9 cellular contexts compared by ENCODE assay signal in genomic region chr11:2781413-2782274, GRCh38.
A peak's percentile ranks its signal among the peaks of the same experiment; 100 is the strongest.
DNase-seq lines count a peak whose midpoint lies in the region; ATAC-seq and TF ChIP-seq lines count a peak whose summit lies in the region.
"Had no signal": no experiment of that assay in that cellular context is flagged by ENCODE, and none has a peak within 500 bp of the region (broad histone marks: within the 10 kb centered on the region; RNA-seq: fewer than 3 reads in every experiment).

No MANE protein-coding gene starts in this region.

- peaks cover 0 to 52% (median 30%) of the 10 kb centered on the region in 3 donors for H3K4me1 ChIP-seq in gastroesophageal sphincter

- no peaks in the 10 kb centered on the region for H3K36me3 Mint-ChIP-seq in activated naive CD4-positive, alpha-beta T cell treated with anti-CD3 and anti-CD28 coated beads, Interleukin-2, amount 10 ng/mL, durations not matched to agents 7 days and 5 days
- H3K36me3 Mint-ChIP-seq in nephron (ENCODE audit: low read depth): peaks cover 1% of the 10 kb centered on the region

- no peaks in the 10 kb centered on the region for H3K9me3 ChIP-seq in gastroesophageal sphincter

- no peak overlapping the region for H3K4me3 Mint-ChIP-seq in activated naive CD4-positive, alpha-beta T cell treated with anti-CD3 and anti-CD28 coated beads, Interleukin-2, amount 10 ng/mL, durations not matched to agents 7 days and 5 days
- H3K4me3 Mint-ChIP-seq in nephron: no peak overlapping the region

- no peak overlapping the region for H3K27ac Mint-ChIP-seq in activated naive CD4-positive, alpha-beta T cell treated with anti-CD3 and anti-CD28 coated beads, Interleukin-2, amount 10 ng/mL, durations not matched to agents 7 days and 5 days
- H3K27ac Mint-ChIP-seq in nephron: peak overlapping the region; percentile 57 to 90 (median 82)

- H3K27ac ChIP-seq in gastroesophageal sphincter: peak overlapping the region in 3 of 4 donors; percentile 86 to 90 (median 89)

- H3K4me1 Mint-ChIP-seq in activated naive CD4-positive, alpha-beta T cell treated with anti-CD3 and anti-CD28 coated beads, Interleukin-2, amount 10 ng/mL, durations not matched to agents 7 days and 5 days: no peaks in the 10 kb centered on the region
- peaks cover 40% of the 10 kb centered on the region for H3K4me1 Mint-ChIP-seq in nephron

- TF ChIP-seq EP300 in gastroesophageal sphincter (IDR thresholded peaks at IDR 0.05): no peak

- 73% methylated on average over 11 of the region's 19 CpGs; no CpG with 5 or more reads in 1 of the 2 donors for WGBS in gastroesophageal sphincter (ENCODE audit: low coverage in 1 of 2), 2 donors

- DNase-seq in activated naive CD4-positive, alpha-beta T cell treated with anti-CD3 and anti-CD28 coated beads, Interleukin-2, amount 10 ng/mL, durations not matched to agents 7 days and 5 days: peak; percentile 17
- no peak for DNase-seq in activated naive CD4-positive, alpha-beta T cell (lab: John Stamatoyannopoulos, UW)
- DNase-seq in ureter (ENCODE audit: low spot score) (peak; percentile 43), amniotic stem cell (lab: John Stamatoyannopoulos, UW) (no peak), amygdala (lab: John Stamatoyannopoulos, UW) (no peak)
- DNase-seq: NCI-H82 had no signal

- no peaks in the 10 kb centered on the region for H3K27me3 Mint-ChIP-seq in activated naive CD4-positive, alpha-beta T cell treated with anti-CD3 and anti-CD28 coated beads, Interleukin-2, amount 10 ng/mL, durations not matched to agents 7 days and 5 days
- no peaks in the 10 kb centered on the region for H3K27me3 Mint-ChIP-seq in nephron (ENCODE audit: low read depth)

- H3K9me3 Mint-ChIP-seq in activated naive CD4-positive, alpha-beta T cell treated with anti-CD3 and anti-CD28 coated beads, Interleukin-2, amount 10 ng/mL, durations not matched to agents 7 days and 5 days: no peaks in the 10 kb centered on the region
- peaks cover 15% of the 10 kb centered on the region for H3K9me3 Mint-ChIP-seq in nephron

- no peak for TF ChIP-seq POLR2A in gastroesophageal sphincter (IDR thresholded peaks at IDR 0.05)

- no peak for ATAC-seq in gastroesophageal sphincter
- ATAC-seq in GM18517 (IDR thresholded peaks at IDR 0.05; ENCODE audit: unreplicated experiment): no peak

- no peaks in the 10 kb centered on the region for H3K27me3 ChIP-seq in gastroesophageal sphincter

- no peaks in the 10 kb centered on the region for H3K36me3 ChIP-seq in gastroesophageal sphincter

- no peak for TF ChIP-seq CTCF in gastroesophageal sphincter (IDR thresholded peaks at IDR 0.05)
- no peak for TF ChIP-seq CTCF in nephron (IDR thresholded peaks at IDR 0.05; ENCODE audit: unreplicated experiment in 3 of 3)

- no peak overlapping the region for H3K4me3 ChIP-seq in gastroesophageal sphincter

- CTCF ChIA-PET in activated naive CD4-positive, alpha-beta T cell treated with anti-CD3 and anti-CD28 coated beads, Interleukin-2, amount 10 ng/mL, durations not matched to agents 7 days and 5 days (lab: Charles Lee): no interaction called here

Comparison
In these comparisons a context has a peak if more than half of its experiments do, and no peak if none do; other contexts are left out.
1. DNase-seq: peak in activated naive CD4-positive, alpha-beta T cell treated with anti-CD3 and anti-CD28 coated beads, Interleukin-2, amount 10 ng/mL, durations not matched to agents 7 days and 5 days (single experiment) and ureter (single experiment); none in activated naive CD4-positive, alpha-beta T cell (0 of 4), amniotic stem cell (single experiment) and amygdala (0 of 56).